In the genomic region with DNA sequence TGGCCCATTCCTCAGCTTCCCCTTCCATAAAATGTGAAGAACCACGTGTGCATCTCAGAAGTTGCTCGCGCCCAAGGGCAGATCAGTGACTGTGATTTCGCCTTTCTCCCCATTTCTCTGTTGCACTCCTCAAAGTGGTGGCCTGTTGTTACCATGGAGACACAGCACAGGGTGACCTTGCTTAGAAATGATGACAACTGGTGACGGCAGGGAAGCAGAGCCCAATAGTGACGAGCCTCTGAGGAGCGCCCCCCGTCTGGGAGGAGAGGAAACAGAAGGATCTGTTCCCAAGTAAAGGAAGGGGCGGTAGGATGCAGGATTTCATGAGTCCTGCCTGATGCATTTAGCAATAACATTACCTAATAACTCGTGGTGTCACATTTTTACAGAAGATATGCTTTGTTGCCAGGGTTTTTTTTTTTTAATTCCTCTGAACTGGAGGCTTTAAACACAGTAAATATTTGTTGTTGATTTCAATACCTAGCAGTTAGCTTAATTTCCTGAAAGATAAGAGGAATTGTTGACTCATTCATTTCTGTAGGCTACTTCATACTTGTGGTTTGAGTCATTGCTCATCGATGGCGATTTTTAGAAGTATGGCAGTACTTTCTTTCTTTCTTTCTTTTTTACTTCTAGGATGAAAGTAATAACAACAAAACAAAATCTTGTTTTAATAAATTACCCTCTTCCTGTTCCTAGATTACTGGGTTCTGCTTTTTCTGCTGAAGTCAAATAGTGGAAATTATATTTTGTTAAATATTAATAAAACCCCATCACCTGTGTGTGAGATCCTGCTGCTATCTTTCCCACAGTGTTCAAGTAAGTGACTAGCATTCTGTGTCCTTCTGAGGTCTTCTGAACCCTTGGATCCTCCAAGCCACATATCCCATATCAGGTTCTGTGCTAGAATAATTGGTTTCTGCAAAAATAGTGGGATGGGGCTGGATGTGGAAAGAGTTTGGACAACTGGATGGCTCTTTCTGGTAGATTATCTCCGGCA, we compare ENCODE assay signal across 8 cellular contexts. TPM values are rescaled to one million over a fixed set of nuclear protein-coding genes. Genes with fewer than 3 reads are reported as not detected.
DNase-seq lines count a peak whose midpoint lies in the region; ATAC-seq, FAIRE-seq and TF ChIP-seq lines count a peak whose summit lies in the region.

No MANE protein-coding gene starts in this region.

- no peak overlapping the region for H3K4me3 ChIP-seq in heart right ventricle
- no peak overlapping the region for H3K4me3 ChIP-seq in small intestine (ENCODE audit: low read depth in 1 of 2, low read length in 2 of 2)

- FAIRE-seq in small intestine (lab: Jason Lieb, UNC), result no peak

- peak; percentile 58 for DNase-seq in GM04504 (ENCODE audit: low read depth)
- DNase-seq in activated naive CD4-positive, alpha-beta T cell treated with anti-CD3 and anti-CD28 coated beads, Interleukin-2, amount 50 U/mL, for 72 hours (ENCODE audit: low spot score in 2 of 2), result no peak
- peak; percentile 47 to 73 for DNase-seq in heart right ventricle
- DNase-seq in small intestine, result peak; percentile 41
- no peak for DNase-seq in hippocampal formation (lab: John Stamatoyannopoulos, UW)
- DNase-seq in inferior parietal cortex (ENCODE audit: extremely low spot score), result no peak

- TF ChIP-seq CTCF in heart right ventricle (IDR thresholded peaks at IDR 0.05), result peak in 4 of 9 donors; percentile 13 to 44 (median 29)

- peaks cover 0 to 5% of the 10 kb centered on the region in 2 donors for H3K9me3 Mint-ChIP-seq in activated naive CD4-positive, alpha-beta T cell treated with anti-CD3 and anti-CD28 coated beads, Interleukin-2, amount 50 U/mL, for 72 hours

- H3K27me3 ChIP-seq in heart right ventricle (no peaks in the 10 kb centered on the region), small intestine (ENCODE audit: control insufficient read depth in 2 of 2, insufficient read depth in 2 of 2, low read length in 2 of 2) (no peaks in the 10 kb centered on the region)

- H3K36me3 ChIP-seq in heart right ventricle (no peaks in the 10 kb centered on the region), small intestine (ENCODE audit: control insufficient read depth in 2 of 2, insufficient read depth in 2 of 2, low read length in 2 of 2) (peaks cover 0 to 3% of the 10 kb centered on the region in 2 donors)

- 52 to 58% methylated on average over 13 of the region's 13 CpGs for WGBS in heart right ventricle, 2 donors
- 64 to 68% (median 65%) methylated on average over 13 of the region's 13 CpGs for WGBS in small intestine, 3 donors

- H3K36me3 Mint-ChIP-seq in activated naive CD4-positive, alpha-beta T cell treated with anti-CD3 and anti-CD28 coated beads, Interleukin-2, amount 50 U/mL, for 72 hours, result peaks cover 7 to 29% of the 10 kb centered on the region in 2 donors

- H3K27ac Mint-ChIP-seq in activated naive CD4-positive, alpha-beta T cell treated with anti-CD3 and anti-CD28 coated beads, Interleukin-2, amount 50 U/mL, for 72 hours, result peak overlapping the region; percentile 78 to 98

- intact Hi-C loops in heart right ventricle (cut with DNase I), result loop anchor here in 1 of 10 donors (5.0 kb wide), 1 partner anchor 36 kb away; the partner anchor contains the start of gene MBNL2

- H3K9me3 ChIP-seq in heart right ventricle (no peaks in the 10 kb centered on the region), small intestine (ENCODE audit: control insufficient read depth, low read depth) (no peaks in the 10 kb centered on the region)

- H3K4me1 ChIP-seq in heart right ventricle (peaks cover 12 to 96% (median 86%) of the 10 kb centered on the region in 9 donors), small intestine (ENCODE audit: control insufficient read depth in 2 of 2, insufficient read depth in 1 of 2, low read depth in 1 of 2, low read length in 1 of 2) (peaks cover 15 to 30% of the 10 kb centered on the region in 2 donors)

- ATAC-seq in GM21390 (IDR thresholded peaks at IDR 0.05; ENCODE audit: unreplicated experiment) (peak; percentile 64), HG03521 (IDR thresholded peaks at IDR 0.05; ENCODE audit: unreplicated experiment) (peak; percentile 42), heart right ventricle (peak; percentile 55 to 82 (median 66))
- peak; percentile 56 to 67 for ATAC-seq in activated naive CD4-positive, alpha-beta T cell treated with anti-CD3 and anti-CD28 coated beads, Interleukin-2, amount 50 U/mL, for 72 hours

- H3K27ac ChIP-seq in heart right ventricle (peak overlapping the region in 9 of 10 donors; percentile 42 to 80 (median 77)), small intestine (ENCODE audit: low read depth in 1 of 2, low read length in 1 of 2) (peak overlapping the region; percentile 52 to 69)

RNA-seq across cellular contexts. Expression of gene MBNL2, which starts 36.0 kb away (rescaled TPM):
- 10 to 100 TPM; 15.2 to 22.7 TPM for total RNA-seq in activated naive CD4-positive, alpha-beta T cell treated with anti-CD3 and anti-CD28 coated beads, Interleukin-2, amount 50 U/mL, for 72 hours
- total RNA-seq in heart right ventricle, result 10 to 100 TPM; 59.7 to 95.0 (median 85.2) TPM
- 10 to 100 TPM; 17.2 to 18.7 TPM for polyA plus RNA-seq in heart right ventricle
- polyA plus RNA-seq in small intestine, result 10 to 100 TPM; 12.1 to 13.6 (median 12.7) TPM

Comparison
In these comparisons a context has a peak if more than half of its experiments do, and no peak if none do; other contexts are left out.
1. DNase-seq: peak in GM04504 (single experiment), heart right ventricle (2 of 2) and small intestine (single experiment); none in activated naive CD4-positive, alpha-beta T cell treated with anti-CD3 and anti-CD28 coated beads, Interleukin-2, amount 50 U/mL, for 72 hours (0 of 2), hippocampal formation (0 of 2) and inferior parietal cortex (single experiment).
2. Peak in every context shown above with its lines, with median percentiles within 50 percentile points of each other: ATAC-seq.